In the genomic region with DNA sequence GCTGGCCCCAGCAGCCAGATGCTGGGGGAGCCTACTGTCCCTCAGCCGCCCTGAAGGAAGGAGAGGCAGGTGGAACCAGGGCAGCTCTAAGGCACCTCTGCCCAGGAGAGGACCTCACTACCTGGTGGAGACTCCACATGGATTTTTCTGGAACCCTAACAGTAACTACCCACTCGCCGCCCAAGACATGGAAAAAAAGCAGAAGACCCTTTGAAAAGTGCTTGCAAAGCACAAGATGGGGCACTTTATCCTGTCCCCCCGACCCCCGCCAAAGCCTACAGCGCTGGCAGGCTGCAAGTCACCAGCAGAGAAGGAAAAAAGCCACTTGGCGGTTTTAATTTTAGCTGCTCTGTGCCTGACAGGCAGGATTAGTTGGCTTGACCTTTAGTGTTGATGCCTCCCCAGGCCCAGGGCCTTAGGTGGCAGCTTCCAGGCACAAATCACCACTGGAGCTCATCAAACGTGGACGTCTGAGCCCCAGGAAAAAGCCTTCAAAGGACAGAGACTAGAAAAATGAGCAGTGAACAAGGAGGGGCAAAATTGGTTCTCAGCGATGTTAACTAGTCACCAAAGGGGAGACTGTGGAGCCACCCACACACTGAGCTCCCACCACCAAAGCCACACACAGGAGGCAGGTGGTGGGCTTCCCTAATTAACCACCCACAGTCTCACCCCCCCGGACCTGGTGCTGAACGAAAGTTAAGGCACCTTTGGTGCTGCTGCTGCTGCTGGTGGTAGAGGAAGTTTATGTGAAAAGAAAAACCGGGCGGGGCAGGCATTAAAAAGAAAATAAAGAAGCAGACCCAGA, we compare ENCODE assay signal across 9 cellular contexts. TPM values are rescaled to one million over a fixed set of nuclear protein-coding genes. Genes with fewer than 3 reads are reported as not detected.
DNase-seq lines count a peak whose midpoint lies in the region; ATAC-seq and TF ChIP-seq lines count a peak whose summit lies in the region.
"Had no signal": no experiment of that assay in that cellular context is flagged by ENCODE, and none has a peak within 500 bp of the region (broad histone marks: within the 10 kb centered on the region; RNA-seq: fewer than 3 reads in every experiment).

No MANE protein-coding gene starts in this region.

- no peak overlapping the region for H2AFZ ChIP-seq in neural progenitor cell (replicated peaks)

- H3K9me3 ChIP-seq in colonic mucosa (no peaks in the 10 kb centered on the region), neural progenitor cell (ENCODE audit: low read depth) (no peaks in the 10 kb centered on the region), aorta (ENCODE audit: control insufficient read depth, low read length) (no peaks in the 10 kb centered on the region)

- H3K4me1 ChIP-seq in colonic mucosa, result peaks cover 7% of the 10 kb centered on the region
- H3K4me1 ChIP-seq in neural progenitor cell, result peaks cover 61% of the 10 kb centered on the region
- peaks cover 0 to 1% of the 10 kb centered on the region in 2 donors for H3K4me1 ChIP-seq in aorta (ENCODE audit: control insufficient read depth in 1 of 2, insufficient read depth in 2 of 2, low read length in 2 of 2)

- TF ChIP-seq CTCF in colonic mucosa (IDR thresholded peaks at IDR 0.05) (no peak), neural progenitor cell (IDR thresholded peaks at IDR 0.05) (no peak)

- H3K4me3 ChIP-seq in colonic mucosa (no peak overlapping the region), neural progenitor cell (no peak overlapping the region), aorta (ENCODE audit: low read length in 2 of 2) (no peak overlapping the region)

- H4K20me1 ChIP-seq in neural progenitor cell (ENCODE audit: low read depth), result peaks cover 91% of the 10 kb centered on the region

- peaks cover 35% of the 10 kb centered on the region for H3K79me2 ChIP-seq in neural progenitor cell (ENCODE audit: low read depth)

- no peak for ATAC-seq in aorta (ENCODE audit: low FRiP score)

- peaks cover 81% of the 10 kb centered on the region for H3K4me1 Mint-ChIP-seq in neural progenitor cell

- H3K9ac ChIP-seq in colonic mucosa (ENCODE audit: low read depth in 2 of 2, low read length in 2 of 2) (no peak overlapping the region), neural progenitor cell (no peak overlapping the region)

- peak overlapping the region; percentile 27 for H3K4me2 ChIP-seq in neural progenitor cell

- peak overlapping the region; percentile 66 for H3K4me3 Mint-ChIP-seq in neural progenitor cell

- H3K36me3 ChIP-seq in colonic mucosa (peaks cover 39% of the 10 kb centered on the region), neural progenitor cell (peaks cover 13% of the 10 kb centered on the region), aorta (ENCODE audit: control insufficient read depth in 1 of 2, insufficient read depth in 2 of 2, low read length in 1 of 2) (peaks cover 11 to 14% of the 10 kb centered on the region in 2 donors)

- H3K9me3 Mint-ChIP-seq in neural progenitor cell, result no peaks in the 10 kb centered on the region

- H3K36me3 Mint-ChIP-seq in neural progenitor cell, result peaks cover 33% of the 10 kb centered on the region

- peak overlapping the region; percentile 38 for H3K27ac Mint-ChIP-seq in neural progenitor cell

- 48 to 53% methylated on average over 14 of the region's 14 CpGs for WGBS in aorta, 2 donors

- H3K27me3 ChIP-seq in colonic mucosa (no peaks in the 10 kb centered on the region), neural progenitor cell (no peaks in the 10 kb centered on the region), aorta (ENCODE audit: control insufficient read depth in 1 of 2, insufficient read depth in 2 of 2, low read length in 1 of 2) (no peaks in the 10 kb centered on the region)

- peaks cover 26% of the 10 kb centered on the region for H3K27me3 Mint-ChIP-seq in neural progenitor cell (ENCODE audit: insufficient read depth, low read depth)

- H3K27ac ChIP-seq in colonic mucosa (peak overlapping the region; percentile 34), neural progenitor cell (peak overlapping the region; percentile 63), aorta (ENCODE audit: low read depth in 1 of 2, low read length in 2 of 2) (peak overlapping the region in 1 of 2 donors; percentile 55)

- peaks cover 95% of the 10 kb centered on the region for H3F3A ChIP-seq in neural progenitor cell (ENCODE audit: low read depth)

- DNase-seq in CD1c-positive myeloid dendritic cell (ENCODE audit: extremely low spot score), result peak; percentile 16
- DNase-seq in T-helper 2 cell, result peak in 3 of 5 experiments; percentile 63 to 87 (median 80)
- no peak for DNase-seq in colonic mucosa
- peak; percentile 43 for DNase-seq in neural progenitor cell (ENCODE audit: low spot score)
- no peak for DNase-seq in aorta
- DNase-seq in AG20443 (ENCODE audit: low spot score), result no peak
- DNase-seq in putamen (ENCODE audit: low spot score), result no peak
- no peak for DNase-seq in cerebellar cortex (ENCODE audit: low spot score)

- intact Hi-C loops in colonic mucosa (cut with DNase I), result no loop called here
- intact Hi-C loops in aorta (cut with DNase I), result no loop called here

RNA-seq across cellular contexts. Expression of a gene that starts 4.2 kb away (rescaled TPM):
- total RNA-seq in colonic mucosa (1 to 10 TPM; 1.6 to 2.7 TPM), neural progenitor cell (ENCODE audit: low replicate concordance) (1.4 and 2.2 TPM in 2 replicates), aorta (10 to 100 TPM; 11.5 to 12.9 TPM)
- polyA plus RNA-seq in aorta, result 10 to 100 TPM in 1 of 2 donors, 1 to 10 TPM in 1; 1.9 to 12.5 TPM
- total RNA-seq: glomerular endothelial cell had no signal

RNA-seq across cellular contexts. Expression of a gene that starts 14.3 kb away (rescaled TPM):
- total RNA-seq in colonic mucosa, result 100 to 1,000 TPM; 164 to 220 TPM
- total RNA-seq in neural progenitor cell (ENCODE audit: low replicate concordance), result 140 and 193 TPM in 2 replicates
- total RNA-seq in aorta, result 100 to 1,000 TPM; 267 to 322 TPM
- 100 to 1,000 TPM in 1 of 2 donors, 10 to 100 TPM in 1; 46.6 to 136 TPM for polyA plus RNA-seq in aorta

RNA-seq across cellular contexts. Expression of a gene that starts 20.1 kb away (rescaled TPM):
- total RNA-seq in colonic mucosa, result 1 to 10 TPM; 2.8 to 3.5 TPM
- 0.06 and 1.8 TPM in 2 replicates for total RNA-seq in neural progenitor cell (ENCODE audit: low replicate concordance)
- 10 to 100 TPM; 44.7 to 52.6 TPM for total RNA-seq in aorta
- 100 to 1,000 TPM in 1 of 2 donors, 10 to 100 TPM in 1; 20.8 to 152 TPM for polyA plus RNA-seq in aorta

RNA-seq across cellular contexts. Expression of a gene that starts 39.0 kb away (rescaled TPM):
- total RNA-seq in colonic mucosa (10 to 100 TPM in 1 of 2 donors, 1 to 10 TPM in 1; 9.2 to 13.3 TPM), neural progenitor cell (ENCODE audit: low replicate concordance) (15.8 and 27.7 TPM in 2 replicates), aorta (10 to 100 TPM; 10.7 to 11.5 TPM)
- 10 to 100 TPM in 1 of 2 donors, 1 to 10 TPM in 1; 5.4 to 29.6 TPM for polyA plus RNA-seq in aorta

RNA-seq across cellular contexts. Expression of a gene that starts 41.0 kb away (rescaled TPM):
- total RNA-seq in colonic mucosa, result 1 to 10 TPM; 2.2 to 5.4 TPM
- 2.2 and 9.2 TPM in 2 replicates for total RNA-seq in neural progenitor cell (ENCODE audit: low replicate concordance)
- total RNA-seq in aorta, result 10 to 100 TPM; 21.6 to 35.9 TPM
- polyA plus RNA-seq in aorta, result 1 to 10 TPM; 2.6 to 9.6 TPM
- total RNA-seq: glomerular endothelial cell had no signal

Comparison
In these comparisons a context has a peak if more than half of its experiments do, and no peak if none do; other contexts are left out.
1. DNase-seq: peak in CD1c-positive myeloid dendritic cell (single experiment), T-helper 2 cell (3 of 5) and neural progenitor cell (single experiment); none in colonic mucosa (single experiment), aorta (0 of 2), AG20443 (single experiment), putamen (single experiment) and cerebellar cortex (single experiment).
2. RNA of a gene that starts 20.1 kb away (total RNA-seq): 44.7 to 52.6 TPM in aorta; 2.8 to 3.5 TPM in colonic mucosa and 0.06 to 1.8 TPM in neural progenitor cell; every median in the first group is over 10 times any median in the second.